ENCODE assay signal across 9 cellular contexts in genomic region chr1:61157420-61157987, GRCh38.
DNase-seq lines count a peak whose midpoint lies in the region; ATAC-seq and TF ChIP-seq lines count a peak whose summit lies in the region.
"Had no signal": no experiment of that assay in that cellular context is flagged by ENCODE, and none has a peak within 500 bp of the region (broad histone marks: within the 10 kb centered on the region; RNA-seq: fewer than 3 reads in every experiment).

No MANE protein-coding gene starts in this region.

- DNase-seq in CD1c-positive myeloid dendritic cell (ENCODE audit: extremely low spot score): peak; percentile 17
- DNase-seq in NOMO-1 (lab: John Stamatoyannopoulos, UW; ENCODE audit: unreplicated experiment in 2 of 2): peak; percentile 89 to 92
- no peak for DNase-seq in effector memory CD8-positive, alpha-beta T cell
- no peak for DNase-seq in C1 segment of cervical spinal cord (lab: John Stamatoyannopoulos, UW)
- DNase-seq in stimulated activated CD4-positive, alpha-beta T cell treated with anti-CD3 and anti-CD28 coated beads, Interleukin-1b, Interleukin-23, amount 100 ng/mL, for 48 hours: no peak
- no peak for DNase-seq in NCI-H187 treated with DMSO at 0.1 percent for 48 hours (lab: John Stamatoyannopoulos, UW)

- H3K27ac Mint-ChIP-seq in effector memory CD8-positive, alpha-beta T cell: peak overlapping the region in 1 of 2 donors; percentile 83
- peak overlapping the region; percentile 56 to 90 (median 82) for H3K27ac Mint-ChIP-seq in nephron
- H3K27ac Mint-ChIP-seq: dendritic cell treated with granulocyte-macrophage colony-stimulating factor and Interleukin-4, amounts not matched to agents 40 ng/mL and 50 ng/mL, for 4 days had no signal

- no peaks in the 10 kb centered on the region for H3K27me3 Mint-ChIP-seq in effector memory CD8-positive, alpha-beta T cell
- H3K27me3 Mint-ChIP-seq in nephron (ENCODE audit: low read depth): no peaks in the 10 kb centered on the region
- H3K27me3 Mint-ChIP-seq: dendritic cell treated with granulocyte-macrophage colony-stimulating factor and Interleukin-4, amounts not matched to agents 40 ng/mL and 50 ng/mL, for 4 days had no signal

- H3K4me1 Mint-ChIP-seq in effector memory CD8-positive, alpha-beta T cell (ENCODE audit: low read depth in 2 of 2): peaks cover 5 to 18% of the 10 kb centered on the region in 2 donors
- H3K4me1 Mint-ChIP-seq in nephron: peaks cover 69% of the 10 kb centered on the region

- no peak for TF ChIP-seq CTCF in nephron (IDR thresholded peaks at IDR 0.05; ENCODE audit: unreplicated experiment in 3 of 3)

- H3K36me3 Mint-ChIP-seq in effector memory CD8-positive, alpha-beta T cell (ENCODE audit: insufficient read depth): no peaks in the 10 kb centered on the region
- H3K36me3 Mint-ChIP-seq in nephron (ENCODE audit: low read depth): peaks cover 22% of the 10 kb centered on the region

- H3K9me3 Mint-ChIP-seq in effector memory CD8-positive, alpha-beta T cell: no peaks in the 10 kb centered on the region
- no peaks in the 10 kb centered on the region for H3K9me3 Mint-ChIP-seq in nephron
- H3K9me3 Mint-ChIP-seq: dendritic cell treated with granulocyte-macrophage colony-stimulating factor and Interleukin-4, amounts not matched to agents 40 ng/mL and 50 ng/mL, for 4 days had no signal

- H3K4me3 Mint-ChIP-seq in effector memory CD8-positive, alpha-beta T cell: no peak overlapping the region
- H3K4me3 Mint-ChIP-seq in nephron: peak overlapping the region in 1 of 3 experiments; percentile 17
- H3K4me3 Mint-ChIP-seq: dendritic cell treated with granulocyte-macrophage colony-stimulating factor and Interleukin-4, amounts not matched to agents 40 ng/mL and 50 ng/mL, for 4 days had no signal

- peak; percentile 52 for ATAC-seq in effector memory CD8-positive, alpha-beta T cell (replicated peaks)
- ATAC-seq in GM18520 (IDR thresholded peaks at IDR 0.05; ENCODE audit: unreplicated experiment): no peak

Comparison
In these comparisons a context has a peak if more than half of its experiments do, and no peak if none do; other contexts are left out.
1. DNase-seq: peak in CD1c-positive myeloid dendritic cell (single experiment) and NOMO-1 (2 of 2); none in effector memory CD8-positive, alpha-beta T cell (0 of 3), C1 segment of cervical spinal cord (0 of 14), stimulated activated CD4-positive, alpha-beta T cell treated with anti-CD3 and anti-CD28 coated beads, Interleukin-1b, Interleukin-23, amount 100 ng/mL, for 48 hours (single experiment) and NCI-H187 treated with DMSO at 0.1 percent for 48 hours (single experiment).